In genomic region chr6:13328076-13328874, GRCh38 we compare ENCODE assay signal across 8 cellular contexts. TPM values are rescaled to one million over a fixed set of nuclear protein-coding genes. Genes with fewer than 3 reads are reported as not detected.
DNase-seq lines count a peak whose midpoint lies in the region; ATAC-seq and TF ChIP-seq lines count a peak whose summit lies in the region.

TSS of gene TBC1D7 (minus strand) at chr6:13328537. CDS start at chr6:13326898, 1,639 bp downstream.

- DNase-seq in EH (ENCODE audit: low read depth) (peak; percentile 92), GM23338 (ENCODE audit: low spot score) (peak; percentile 91), LHCN-M2 (ENCODE audit: low read depth) (peak; percentile 88), RPMI7951 (ENCODE audit: low read depth) (peak; percentile 89), fibroblast of mammary gland (ENCODE audit: low read depth) (peak; percentile 85), natural killer cell (peak; percentile 94)
- DNase-seq in stimulated activated naive CD4-positive, alpha-beta T cell treated with Interleukin-2 at 50 U/mL for 16 hours (lab: John Stamatoyannopoulos, UW): peak; percentile 88

- H3K27ac Mint-ChIP-seq in GM23338 (peak within 1 kb of the TSS; percentile 96), natural killer cell (peak within 1 kb of the TSS; percentile 93 to 95)
- H3K27ac Mint-ChIP-seq in activated T-helper 17 cell treated with anti-CD3 and anti-CD28 coated beads, Interleukin-2, amount 50 U/mL, for 72 hours: peak within 1 kb of the TSS; percentile 94

- H4K20me1 ChIP-seq in GM23338 (replicated peaks; ENCODE audit: insufficient read depth): no peaks in the 10 kb centered on the region

- H3K27ac ChIP-seq in GM23338 (ENCODE audit: low read depth): peak within 1 kb of the TSS; percentile 87

- TF ChIP-seq CTCF in GM23338 (conservative IDR thresholded peaks at IDR 0.05; ENCODE audit: low read depth in 2 of 2): 0 out of 4 replicates have a peak, but pooled peaks of 1 of the 2 experiments have one; percentile 9
- no peak for TF ChIP-seq CTCF in fibroblast of mammary gland (conservative IDR thresholded peaks at IDR 0.05; ENCODE audit: control insufficient read depth, insufficient read depth, low read depth, low read length)
- no peak for TF ChIP-seq CTCF in natural killer cell (IDR thresholded peaks at IDR 0.05)

- H3K36me3 Mint-ChIP-seq in GM23338 (ENCODE audit: low read depth) (peaks cover 30% of the 10 kb centered on the region; the same call in 2 of the 3 replicates), natural killer cell (peaks cover 6% of the 10 kb centered on the region)
- peaks cover 33% of the 10 kb centered on the region for H3K36me3 Mint-ChIP-seq in activated T-helper 17 cell treated with anti-CD3 and anti-CD28 coated beads, Interleukin-2, amount 50 U/mL, for 72 hours (ENCODE audit: low read depth)

- H3K4me1 Mint-ChIP-seq in GM23338 (peaks cover 13% of the 10 kb centered on the region), natural killer cell (peaks cover 14 to 20% of the 10 kb centered on the region in 2 donors)
- peaks cover 7% of the 10 kb centered on the region for H3K4me1 Mint-ChIP-seq in activated T-helper 17 cell treated with anti-CD3 and anti-CD28 coated beads, Interleukin-2, amount 50 U/mL, for 72 hours

- H3K9me3 Mint-ChIP-seq in GM23338: no peaks in the 10 kb centered on the region
- H3K9me3 Mint-ChIP-seq in activated T-helper 17 cell treated with anti-CD3 and anti-CD28 coated beads, Interleukin-2, amount 50 U/mL, for 72 hours: no peaks in the 10 kb centered on the region
- no peaks in the 10 kb centered on the region for H3K9me3 Mint-ChIP-seq in natural killer cell

- intact Hi-C loops in natural killer cell (cut with micrococcal nuclease): loop anchor here (2.0 to 5.0 kb wide), 4 partner anchors 101 to 289 kb away; partner anchors contain the start of genes GFOD1, NOL7 and SIRT5

- peak within 1 kb of the TSS; percentile 78; the same call in 1 of the 2 replicates for H2AFZ ChIP-seq in GM23338

- H3K27me3 Mint-ChIP-seq in GM23338 (ENCODE audit: insufficient read depth, low read depth, poor library complexity) (no peaks in the 10 kb centered on the region), natural killer cell (ENCODE audit: low read depth in 2 of 2) (no peaks in the 10 kb centered on the region)
- H3K27me3 Mint-ChIP-seq in activated T-helper 17 cell treated with anti-CD3 and anti-CD28 coated beads, Interleukin-2, amount 50 U/mL, for 72 hours: no peaks in the 10 kb centered on the region

- H3K9me2 ChIP-seq in GM23338 (ENCODE audit: insufficient read depth): no peaks in the 10 kb centered on the region

- ATAC-seq in GM23338 (peak; percentile 92), natural killer cell (peak; percentile 89 to 95 (median 90))
- peak; percentile 95 for ATAC-seq in activated T-helper 17 cell treated with anti-CD3 and anti-CD28 coated beads, Interleukin-2, amount 50 U/mL, for 72 hours (replicated peaks)

- H3K4me2 ChIP-seq in GM23338: peak within 1 kb of the TSS; percentile 86

- peaks cover 10% of the 10 kb centered on the region for H3K36me3 ChIP-seq in GM23338 (ENCODE audit: insufficient read depth)

- peak within 1 kb of the TSS; percentile 94 for H3K4me3 Mint-ChIP-seq in GM23338
- peak within 1 kb of the TSS; percentile 92 for H3K4me3 Mint-ChIP-seq in activated T-helper 17 cell treated with anti-CD3 and anti-CD28 coated beads, Interleukin-2, amount 50 U/mL, for 72 hours
- H3K4me3 Mint-ChIP-seq in natural killer cell: peak within 1 kb of the TSS; percentile 92

- 0 out of 2 replicates have a peak, but pooled peaks cover 2% of the 10 kb centered on the region for H3F3A ChIP-seq in GM23338 (replicated peaks; ENCODE audit: low read depth)

- H3K79me2 ChIP-seq in GM23338 (replicated peaks; ENCODE audit: insufficient read depth): peaks cover 16% of the 10 kb centered on the region

- H3K4me1 ChIP-seq in GM23338 (ENCODE audit: insufficient read depth): 0 out of 2 replicates have a peak, but pooled peaks cover 4% of the 10 kb centered on the region

- no peaks in the 10 kb centered on the region for H3K27me3 ChIP-seq in GM23338 (ENCODE audit: insufficient read depth)

- H3K4me3 ChIP-seq in GM23338: peak within 1 kb of the TSS; percentile 82
- H3K4me3 ChIP-seq in fibroblast of mammary gland (ENCODE audit: control insufficient read depth, low read depth, low read length): peak within 1 kb of the TSS; percentile 96

TF ChIP-seq in GM23338, 12 proteins besides CTCF, POLR2A, EP300 and RAD21:
- TF ChIP-seq, protein P1, sequence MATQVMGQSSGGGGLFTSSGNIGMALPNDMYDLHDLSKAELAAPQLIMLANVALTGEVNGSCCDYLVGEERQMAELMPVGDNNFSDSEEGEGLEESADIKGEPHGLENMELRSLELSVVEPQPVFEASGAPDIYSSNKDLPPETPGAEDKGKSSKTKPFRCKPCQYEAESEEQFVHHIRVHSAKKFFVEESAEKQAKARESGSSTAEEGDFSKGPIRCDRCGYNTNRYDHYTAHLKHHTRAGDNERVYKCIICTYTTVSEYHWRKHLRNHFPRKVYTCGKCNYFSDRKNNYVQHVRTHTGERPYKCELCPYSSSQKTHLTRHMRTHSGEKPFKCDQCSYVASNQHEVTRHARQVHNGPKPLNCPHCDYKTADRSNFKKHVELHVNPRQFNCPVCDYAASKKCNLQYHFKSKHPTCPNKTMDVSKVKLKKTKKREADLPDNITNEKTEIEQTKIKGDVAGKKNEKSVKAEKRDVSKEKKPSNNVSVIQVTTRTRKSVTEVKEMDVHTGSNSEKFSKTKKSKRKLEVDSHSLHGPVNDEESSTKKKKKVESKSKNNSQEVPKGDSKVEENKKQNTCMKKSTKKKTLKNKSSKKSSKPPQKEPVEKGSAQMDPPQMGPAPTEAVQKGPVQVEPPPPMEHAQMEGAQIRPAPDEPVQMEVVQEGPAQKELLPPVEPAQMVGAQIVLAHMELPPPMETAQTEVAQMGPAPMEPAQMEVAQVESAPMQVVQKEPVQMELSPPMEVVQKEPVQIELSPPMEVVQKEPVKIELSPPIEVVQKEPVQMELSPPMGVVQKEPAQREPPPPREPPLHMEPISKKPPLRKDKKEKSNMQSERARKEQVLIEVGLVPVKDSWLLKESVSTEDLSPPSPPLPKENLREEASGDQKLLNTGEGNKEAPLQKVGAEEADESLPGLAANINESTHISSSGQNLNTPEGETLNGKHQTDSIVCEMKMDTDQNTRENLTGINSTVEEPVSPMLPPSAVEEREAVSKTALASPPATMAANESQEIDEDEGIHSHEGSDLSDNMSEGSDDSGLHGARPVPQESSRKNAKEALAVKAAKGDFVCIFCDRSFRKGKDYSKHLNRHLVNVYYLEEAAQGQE (IDR thresholded peaks at IDR 0.05; ENCODE audit: unreplicated experiment): peak; percentile 19
- TF ChIP-seq ETS1 (IDR thresholded peaks at IDR 0.05) (no peak), POLR2AphosphoS5 (IDR thresholded peaks at IDR 0.05; ENCODE audit: low read depth) (peak; percentile 94)

RNA-seq across cellular contexts. Expression of gene TBC1D7, which starts in this region (rescaled TPM):
- 42.8 and 62.0 TPM in 2 replicates for total RNA-seq in GM23338 (2014; rRNA removed; shearing (Covaris generic))
- polyA plus RNA-seq in GM23338 (2016; fragmentation: Nextera tagmentation; extraction: Ambion mirVana): 57.7 and 70.4 TPM in 2 replicates
- total RNA-seq in LHCN-M2 (2014; rRNA removed) (10.6 and 18.1 TPM in 2 replicates), natural killer cell (10 to 100 TPM; 20.1 to 29.7 (median 24.3) TPM)
- polyA plus RNA-seq in LHCN-M2 (2012): 22.1 TPM
- total RNA-seq in RPMI7951 (2014; rRNA removed; shearing (Covaris generic)): 41.9 and 43.9 TPM in 2 replicates
- total RNA-seq in activated T-helper 17 cell treated with anti-CD3 and anti-CD28 coated beads, Interleukin-2, amount 50 U/mL, for 72 hours: 10 to 100 TPM in 1 of 2 donors, 1 to 10 TPM in 1; 9.6 to 16.2 TPM

Comparison
In these comparisons a context has a peak if more than half of its experiments do, and no peak if none do; other contexts are left out.
1. Peak in every context shown above with its lines: DNase-seq, ATAC-seq, H3K4me3 ChIP-seq and H3K27ac ChIP-seq.